Comparison of ENCODE assay signal across 11 cellular contexts in the genomic region with DNA sequence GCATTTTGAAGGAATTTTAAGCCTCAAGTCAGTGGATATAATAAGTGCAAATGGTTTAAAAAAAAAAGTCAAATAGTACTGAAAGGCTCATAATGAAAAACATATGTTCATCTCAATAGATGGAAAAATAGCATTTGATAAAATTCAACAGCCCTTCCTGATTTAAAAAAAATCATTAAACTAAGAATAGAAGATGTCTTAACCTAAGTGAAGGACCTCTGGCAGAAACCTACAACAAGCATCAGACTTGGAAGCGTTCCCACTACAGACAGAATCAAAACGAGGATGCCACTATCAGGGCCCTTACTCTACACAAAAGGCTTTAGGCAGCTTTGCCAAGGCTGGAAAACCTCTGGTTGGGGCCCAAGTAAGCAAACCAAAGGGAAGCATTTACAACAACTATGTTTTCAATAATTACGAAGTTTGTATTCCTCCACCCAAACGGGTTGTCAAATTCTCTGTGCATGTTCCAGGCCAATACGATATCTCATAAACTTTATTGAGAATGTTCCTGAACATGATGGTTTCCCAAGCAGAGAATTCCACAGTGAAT. TPM values are rescaled to one million over a fixed set of nuclear protein-coding genes. Genes with fewer than 3 reads are reported as not detected.
A peak's percentile ranks its signal among the peaks of the same experiment; 100 is the strongest.
DNase-seq lines count a peak whose midpoint lies in the region; ATAC-seq and TF ChIP-seq lines count a peak whose summit lies in the region.
"Had no signal": no experiment of that assay in that cellular context is flagged by ENCODE, and none has a peak within 500 bp of the region (broad histone marks: within the 10 kb centered on the region; RNA-seq: fewer than 3 reads in every experiment).

No MANE protein-coding gene starts in this region.

- H3K36me3 ChIP-seq in endodermal cell (ENCODE audit: control insufficient read depth, insufficient read depth, low read length) (no peaks in the 10 kb centered on the region), GM23338 (ENCODE audit: insufficient read depth) (no peaks in the 10 kb centered on the region)

- no peaks in the 10 kb centered on the region for H3K9me2 ChIP-seq in GM23338 (ENCODE audit: insufficient read depth)

- H3K36me3 Mint-ChIP-seq in endodermal cell (ENCODE audit: low read depth) (no peaks in the 10 kb centered on the region), mesothelial cell of epicardium (no peaks in the 10 kb centered on the region), type B pancreatic cell (peaks cover 3% of the 10 kb centered on the region), GM23338 (ENCODE audit: low read depth) (peaks cover 2% of the 10 kb centered on the region; the same call in 1 of the 3 replicates)
- H3K36me3 Mint-ChIP-seq: activated naive CD4-positive, alpha-beta T cell treated with anti-CD3 and anti-CD28 coated beads, Interleukin-2, amount 50 U/mL, for 24 hours had no signal

- H3K9ac ChIP-seq in endodermal cell (ENCODE audit: extremely low read depth, low read length, poor library complexity, severe bottlenecking) = no peak overlapping the region

- H3K9me3 ChIP-seq in endodermal cell (ENCODE audit: control insufficient read depth, low read length) = no peaks in the 10 kb centered on the region

- H3K4me1 ChIP-seq in endodermal cell (ENCODE audit: control insufficient read depth, insufficient read depth, low read length) (no peaks in the 10 kb centered on the region), GM23338 (ENCODE audit: insufficient read depth) (peaks cover 15% of the 10 kb centered on the region)

- H3K9me3 Mint-ChIP-seq in endodermal cell (peaks cover 13% of the 10 kb centered on the region), mesothelial cell of epicardium (no peaks in the 10 kb centered on the region), type B pancreatic cell (peaks cover 6% of the 10 kb centered on the region), GM23338 (peaks cover under 1% of the 10 kb centered on the region; the same call in 1 of the 3 replicates)
- H3K9me3 Mint-ChIP-seq: activated naive CD4-positive, alpha-beta T cell treated with anti-CD3 and anti-CD28 coated beads, Interleukin-2, amount 50 U/mL, for 24 hours had no signal

- peaks cover 37% of the 10 kb centered on the region; the same call in 1 of the 2 replicates for H3K79me2 ChIP-seq in GM23338 (replicated peaks; ENCODE audit: insufficient read depth)

- H2AFZ ChIP-seq in GM23338 = no peak overlapping the region

- no peak overlapping the region for H3K4me2 ChIP-seq in GM23338

- H3K27me3 ChIP-seq in endodermal cell (ENCODE audit: control insufficient read depth, insufficient read depth, low read length, poor library complexity, severe bottlenecking) = no peaks in the 10 kb centered on the region
- no peaks in the 10 kb centered on the region for H3K27me3 ChIP-seq in GM23338 (ENCODE audit: insufficient read depth)

- no peak overlapping the region for H3K4me3 ChIP-seq in endodermal cell (ENCODE audit: low read length)
- no peak overlapping the region for H3K4me3 ChIP-seq in GM23338

- DNase-seq in NCI-H1105 treated with DMSO at 0.1 percent for 48 hours (lab: John Stamatoyannopoulos, UW) (peak; percentile 5), NCI-H1105 (lab: John Stamatoyannopoulos, UW) (no peak), endodermal cell (no peak), mesothelial cell of epicardium (ENCODE audit: low spot score in 2 of 2, unreplicated experiment in 2 of 2) (no peak), type B pancreatic cell (ENCODE audit: extremely low spot score, unreplicated experiment) (no peak), DMS153 (lab: John Stamatoyannopoulos, UW) (no peak), GM23338 (ENCODE audit: low spot score) (no peak)
- DNase-seq: NCI-H1436, RPMI8226 had no signal

- no peaks in the 10 kb centered on the region for H3F3A ChIP-seq in GM23338 (replicated peaks; ENCODE audit: low read depth)

- TF ChIP-seq CTCF in endodermal cell (conservative IDR thresholded peaks at IDR 0.05) = no peak
- TF ChIP-seq CTCF in mesothelial cell of epicardium (IDR thresholded peaks at IDR 0.05; ENCODE audit: unreplicated experiment) = no peak
- TF ChIP-seq CTCF in type B pancreatic cell (conservative IDR thresholded peaks at IDR 0.05) = no peak
- no peak for TF ChIP-seq CTCF in GM23338 (conservative IDR thresholded peaks at IDR 0.05; ENCODE audit: low read depth in 2 of 2)

- H3K27ac Mint-ChIP-seq in endodermal cell (peak overlapping the region; percentile 58), mesothelial cell of epicardium (peak overlapping the region; percentile 90), type B pancreatic cell (peak overlapping the region; percentile 90), GM23338 (no peak overlapping the region)
- H3K27ac Mint-ChIP-seq: activated naive CD4-positive, alpha-beta T cell treated with anti-CD3 and anti-CD28 coated beads, Interleukin-2, amount 50 U/mL, for 24 hours had no signal

- ATAC-seq in GM19397 (IDR thresholded peaks at IDR 0.05; ENCODE audit: unreplicated experiment) (no peak), GM23338 (no peak)

- no peaks in the 10 kb centered on the region for H4K20me1 ChIP-seq in GM23338 (replicated peaks; ENCODE audit: insufficient read depth)

- H3K27ac ChIP-seq in endodermal cell (ENCODE audit: low read depth, low read length) (peak overlapping the region; percentile 16), GM23338 (ENCODE audit: low read depth) (no peak overlapping the region)

- H3K27me3 Mint-ChIP-seq in endodermal cell (ENCODE audit: insufficient read depth) (no peaks in the 10 kb centered on the region), mesothelial cell of epicardium (ENCODE audit: low read depth) (no peaks in the 10 kb centered on the region), type B pancreatic cell (no peaks in the 10 kb centered on the region), GM23338 (ENCODE audit: insufficient read depth, low read depth, poor library complexity) (peaks cover 2% of the 10 kb centered on the region)
- H3K27me3 Mint-ChIP-seq: activated naive CD4-positive, alpha-beta T cell treated with anti-CD3 and anti-CD28 coated beads, Interleukin-2, amount 50 U/mL, for 24 hours had no signal

- H3K4me1 Mint-ChIP-seq in endodermal cell = peaks cover 19% of the 10 kb centered on the region
- H3K4me1 Mint-ChIP-seq in mesothelial cell of epicardium = peaks cover 35% of the 10 kb centered on the region
- H3K4me1 Mint-ChIP-seq in type B pancreatic cell (ENCODE audit: unreplicated experiment) = peaks cover 54% of the 10 kb centered on the region
- peaks cover 29% of the 10 kb centered on the region for H3K4me1 Mint-ChIP-seq in GM23338

- H3K4me3 Mint-ChIP-seq in endodermal cell (no peak overlapping the region), mesothelial cell of epicardium (peak overlapping the region; percentile 23), type B pancreatic cell (peak overlapping the region; percentile 27), GM23338 (no peak overlapping the region)
- H3K4me3 Mint-ChIP-seq: activated naive CD4-positive, alpha-beta T cell treated with anti-CD3 and anti-CD28 coated beads, Interleukin-2, amount 50 U/mL, for 24 hours had no signal

- 88 to 100% methylated on average over 3 to 5 of the region's 5 CpGs for WGBS in endodermal cell (ENCODE audit: insufficient coverage in 1 of 2, insufficient read length in 1 of 2), 2 experiments

TF ChIP-seq in GM23338, 12 proteins besides CTCF, POLR2A, EP300 and RAD21 (continues in another document):
- TF ChIP-seq STAT1 (IDR thresholded peaks at IDR 0.05; ENCODE audit: unreplicated experiment) (no peak), EZH2phosphoT487 (IDR thresholded peaks at IDR 0.05; ENCODE audit: unreplicated experiment) (no peak), EZH2 (IDR thresholded peaks at IDR 0.05; ENCODE audit: low read depth, unreplicated experiment) (no peak), REST (IDR thresholded peaks at IDR 0.05; ENCODE audit: unreplicated experiment) (no peak), ZNF331 (CRISPR knock-in tag; IDR thresholded peaks at IDR 0.05; ENCODE audit: low read depth) (no peak), JUNB (IDR thresholded peaks at IDR 0.05; ENCODE audit: unreplicated experiment) (no peak)
- TF ChIP-seq, protein P1, sequence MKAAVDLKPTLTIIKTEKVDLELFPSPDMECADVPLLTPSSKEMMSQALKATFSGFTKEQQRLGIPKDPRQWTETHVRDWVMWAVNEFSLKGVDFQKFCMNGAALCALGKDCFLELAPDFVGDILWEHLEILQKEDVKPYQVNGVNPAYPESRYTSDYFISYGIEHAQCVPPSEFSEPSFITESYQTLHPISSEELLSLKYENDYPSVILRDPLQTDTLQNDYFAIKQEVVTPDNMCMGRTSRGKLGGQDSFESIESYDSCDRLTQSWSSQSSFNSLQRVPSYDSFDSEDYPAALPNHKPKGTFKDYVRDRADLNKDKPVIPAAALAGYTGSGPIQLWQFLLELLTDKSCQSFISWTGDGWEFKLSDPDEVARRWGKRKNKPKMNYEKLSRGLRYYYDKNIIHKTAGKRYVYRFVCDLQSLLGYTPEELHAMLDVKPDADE (IDR thresholded peaks at IDR 0.05) = no peak

RNA-seq across cellular contexts. Expression of gene CYTH3, which starts 45.1 kb away (rescaled TPM):
- total RNA-seq in endodermal cell (10 to 100 TPM; 10.6 to 10.8 TPM), mesothelial cell of epicardium (28.3 to 29.9 TPM (median 29.2 TPM) in 3 replicates), type B pancreatic cell (ENCODE audit: low replicate concordance) (31.1 and 36.6 TPM in 2 replicates)
- polyA plus RNA-seq in endodermal cell (2013, experiment 1 of 2) = 17.0 TPM
- polyA plus RNA-seq in endodermal cell (2013, experiment 2 of 2) = 16.5 TPM
- total RNA-seq in GM23338 (2014; rRNA removed; shearing (Covaris generic)) = 15.3 and 28.3 TPM in 2 replicates
- polyA plus RNA-seq in GM23338 (2016; fragmentation: Nextera tagmentation; extraction: Ambion mirVana) = 4.6 and 5.9 TPM in 2 replicates

Comparison
In these comparisons a context has a peak if more than half of its experiments do, and no peak if none do; other contexts are left out.
1. H3K4me3 Mint-ChIP-seq: peak in mesothelial cell of epicardium (single experiment) and type B pancreatic cell (single experiment); none in endodermal cell (single experiment) and GM23338 (single experiment).